Comparison of ENCODE assay signal across 21 cellular contexts in genomic region chr1:59169703-59170102, GRCh38.
"Had no signal": no experiment of that assay in that cellular context is flagged by ENCODE, and none has a peak within 500 bp of the region (broad histone marks: within the 10 kb centered on the region; RNA-seq: fewer than 3 reads in every experiment).

No MANE protein-coding gene starts in this region.

- H3K4me1 Mint-ChIP-seq: activated CD8-positive, alpha-beta memory T cell treated with anti-CD3 and anti-CD28 coated beads, Interleukin-2, amount 10 ng/mL, durations not matched to agents 7 days and 5 days had no signal

- ATAC-seq: activated CD8-positive, alpha-beta memory T cell treated with anti-CD3 and anti-CD28 coated beads, Interleukin-2, amount 10 ng/mL, durations not matched to agents 7 days and 5 days; stimulated activated naive CD8-positive, alpha-beta T cell treated with anti-CD3 and anti-CD28 coated beads, Interleukin-15, Interleukin-2, amounts not matched to agents 100 U/mL and 50 U/mL, for 24 hours had no signal

- H3K4me1 ChIP-seq: colonic mucosa had no signal

- H3K27ac Mint-ChIP-seq: activated CD8-positive, alpha-beta memory T cell treated with anti-CD3 and anti-CD28 coated beads, Interleukin-2, amount 10 ng/mL, durations not matched to agents 7 days and 5 days; activated naive CD4-positive, alpha-beta T cell treated with anti-CD3 and anti-CD28 coated beads for 36 hours; activated T-helper 2 cell treated with anti-CD3 and anti-CD28 coated beads, Interferon-gamma antibody, Interleukin-2, Interleukin-4, amounts not matched to agents 10 μg/mL and 5 μg/mL and 100 μg/mL, durations not matched to agents 14 hours and 24 hours and 36 hours; naive B cell had no signal

- H3K9me3 ChIP-seq: colonic mucosa, transverse colon had no signal

- H3K4me3 ChIP-seq: colonic mucosa, lung, skin epidermis, transverse colon had no signal

- H3K27ac ChIP-seq: colonic mucosa, skin epidermis, transverse colon, VCaP had no signal

- H3K27me3 ChIP-seq: colonic mucosa, transverse colon had no signal

- H3K9me3 Mint-ChIP-seq: activated naive CD4-positive, alpha-beta T cell treated with anti-CD3 and anti-CD28 coated beads for 36 hours had no signal

- DNase-seq: activated CD4-positive, alpha-beta T cell treated with anti-CD3 and anti-CD28 coated beads for 1 hour; activated CD4-positive, alpha-beta T cell treated with anti-CD3 and anti-CD28 coated beads, Interleukin-2, amount 50 U/mL, for 4 hours; activated CD8-positive, alpha-beta memory T cell treated with anti-CD3 and anti-CD28 coated beads, Interleukin-2, amount 10 ng/mL, durations not matched to agents 7 days and 5 days; activated naive CD4-positive, alpha-beta T cell treated with anti-CD3 and anti-CD28 coated beads for 36 hours; activated T-cell treated with anti-CD3 and anti-CD28 coated beads, Interleukin-2, amount 50 U/mL, for 1 hour; central memory CD4-positive, alpha-beta T cell; colonic mucosa; foreskin fibroblast; hypothalamus; midbrain; naive B cell; stimulated activated CD4-positive, alpha-beta T cell treated with anti-CD3 and anti-CD28 coated beads, Interleukin-4, amount 100 ng/mL, for 4 hours; stimulated activated naive CD8-positive, alpha-beta T cell treated with anti-CD3 and anti-CD28 coated beads, Interleukin-15, Interleukin-2, amounts not matched to agents 100 U/mL and 50 U/mL, for 24 hours; T-helper 1 cell; T1000; transverse colon had no signal

- H3K4me3 Mint-ChIP-seq: activated CD8-positive, alpha-beta memory T cell treated with anti-CD3 and anti-CD28 coated beads, Interleukin-2, amount 10 ng/mL, durations not matched to agents 7 days and 5 days; activated naive CD4-positive, alpha-beta T cell treated with anti-CD3 and anti-CD28 coated beads for 36 hours; naive B cell had no signal

- FAIRE-seq: endometrium had no signal

- H3K36me3 ChIP-seq: colonic mucosa, transverse colon had no signal
